Comparison of ENCODE assay signal across 18 cellular contexts in genomic region chr3:45244356-45244755, GRCh38. TPM values are rescaled to one million over a fixed set of nuclear protein-coding genes. Genes with fewer than 3 reads are reported as not detected.
DNase-seq lines count a peak whose midpoint lies in the region; ATAC-seq, FAIRE-seq and TF ChIP-seq lines count a peak whose summit lies in the region.
"Had no signal": no experiment of that assay in that cellular context is flagged by ENCODE, and none has a peak within 500 bp of the region (broad histone marks: within the 10 kb centered on the region; RNA-seq: fewer than 3 reads in every experiment).

No MANE protein-coding gene starts in this region.

- FAIRE-seq in bronchial epithelial cell (lab: Jason Lieb, UNC) = no peak
- FAIRE-seq: A549 had no signal

- H3K4me3 ChIP-seq in AG10803 (ENCODE audit: low read length) (no peak overlapping the region), bronchial epithelial cell (ENCODE audit: low read depth, low read length) (no peak overlapping the region), upper lobe of right lung (no peak overlapping the region), A673 (ENCODE audit: low read depth, low read length, poor library complexity, severe bottlenecking) (no peak overlapping the region)
- H3K4me3 ChIP-seq: A549 had no signal

- intact Hi-C loops in upper lobe of right lung (cut with DNase I) (no loop called here), A673 (cut with micrococcal nuclease; ENCODE audit: unreplicated experiment) (no loop called here)

- DNase-seq in AG10803 (ENCODE audit: low read depth) (peak; percentile 18), ELR (ENCODE audit: low read depth) (peak; percentile 40), NCI-H1694 (lab: John Stamatoyannopoulos, UW) (peak; percentile 36), bronchial epithelial cell (ENCODE audit: low read depth) (peak; percentile 26), upper lobe of right lung (no peak), A673 (ENCODE audit: low spot score) (no peak)
- DNase-seq: C1 segment of cervical spinal cord, HFFc6, KG1, NCI-H1417 treated with DMSO at 0.1 percent for 48 hours, NCI-H2029, NCI-H748 treated with DMSO at 0.1 percent for 48 hours, OCI-M1, RPMI8226, SIG-M5 had no signal

- ATAC-seq in GM21576 (IDR thresholded peaks at IDR 0.05; ENCODE audit: unreplicated experiment) (no peak), upper lobe of right lung (no peak)
- ATAC-seq: A549 had no signal

- no TSS peak for BruUV-seq in A673 (replicated peaks; lab: Mats Ljungman, UMichigan)

- no peaks in the 10 kb centered on the region for H3K27me3 ChIP-seq in bronchial epithelial cell (ENCODE audit: control insufficient read depth, insufficient read depth, low read length)
- peaks cover 6% of the 10 kb centered on the region for H3K27me3 ChIP-seq in upper lobe of right lung
- H3K27me3 ChIP-seq in A673 (replicated peaks; ENCODE audit: insufficient read depth, low read depth, low read length, poor library complexity) = no peaks in the 10 kb centered on the region

- CTCF ChIA-PET in A673 (lab: Charles Lee) = no interaction called here

- POLR2A ChIA-PET in A673 (lab: Charles Lee; ENCODE audit: low non-redundant PET) = no interaction called here

- no peak overlapping the region for H3K27ac ChIP-seq in upper lobe of right lung
- no peak overlapping the region for H3K27ac ChIP-seq in A673 (ENCODE audit: low read depth, low read length, poor library complexity, severe bottlenecking)
- H3K27ac ChIP-seq: A549 had no signal

- H3K36me3 ChIP-seq in bronchial epithelial cell (ENCODE audit: control insufficient read depth, insufficient read depth, low read length) (no peaks in the 10 kb centered on the region), upper lobe of right lung (no peaks in the 10 kb centered on the region), A673 (ENCODE audit: insufficient read depth, low read length, poor library complexity, severe bottlenecking) (no peaks in the 10 kb centered on the region)

- TF ChIP-seq CTCF in AG10803 (conservative IDR thresholded peaks at IDR 0.05; ENCODE audit: low read length) (no peak), bronchial epithelial cell (IDR thresholded peaks at IDR 0.05; ENCODE audit: insufficient read depth, low read length, severe bottlenecking) (peak; percentile 13), upper lobe of right lung (IDR thresholded peaks at IDR 0.05) (no peak), A673 (conservative IDR thresholded peaks at IDR 0.05; ENCODE audit: low read depth, low read length) (no peak)

- H3K9me3 ChIP-seq in upper lobe of right lung (no peaks in the 10 kb centered on the region), A673 (ENCODE audit: low read depth, low read length, poor library complexity, severe bottlenecking) (no peaks in the 10 kb centered on the region)
- H3K9me3 ChIP-seq: A549 had no signal

- H3K4me1 ChIP-seq in upper lobe of right lung (no peaks in the 10 kb centered on the region), A673 (ENCODE audit: insufficient read depth, low read length, poor library complexity, severe bottlenecking) (no peaks in the 10 kb centered on the region)
- H3K4me1 ChIP-seq: A549 had no signal

RNA-seq across cellular contexts. Expression of gene TMEM158, which starts 18.3 kb away (rescaled TPM):
- total RNA-seq in bronchial epithelial cell (1.3 and 1.6 TPM in 2 replicates), upper lobe of right lung (2.1 TPM), A673 (2021) (6.1 and 7.2 TPM in 2 replicates)
- total RNA-seq: T-helper 1 cell treated with Interleukin-12 subunit alpha and Interleukin-12 subunit beta and Interleukin-4 antibody, amounts not matched to agents 30 ng/mL and 1 ng/mL, for 36 hours had no signal

Comparison
In these comparisons a context has a peak if more than half of its experiments do, and no peak if none do; other contexts are left out.
1. DNase-seq: peak in AG10803 (single experiment), ELR (single experiment), NCI-H1694 (single experiment) and bronchial epithelial cell (single experiment); none in upper lobe of right lung (single experiment) and A673 (single experiment).